In the genomic region with DNA sequence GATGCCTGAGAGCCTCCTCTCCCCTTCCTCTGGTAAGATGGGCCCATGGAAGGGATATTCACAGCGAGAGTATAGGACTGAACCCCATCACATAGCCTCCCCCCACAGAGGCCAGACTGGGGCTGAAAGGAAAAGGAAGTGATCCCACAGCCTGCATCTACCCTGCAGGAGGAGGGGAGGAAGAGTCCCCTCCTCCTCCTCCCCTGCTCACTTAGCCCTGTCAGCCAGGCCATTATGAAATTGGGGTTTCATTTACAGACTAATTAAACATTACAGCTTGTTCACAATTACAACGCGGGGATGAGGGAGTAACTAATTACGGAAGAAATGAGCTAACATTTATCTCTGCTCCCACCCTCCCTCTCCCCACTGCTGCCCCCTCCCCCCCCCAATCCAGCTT, we compare ENCODE assay signal across 1 cellular context.
A peak's percentile ranks its signal among the peaks of the same experiment; 100 is the strongest.
TF ChIP-seq lines count a peak whose summit lies in the region.

No MANE protein-coding gene starts in this region.

TF ChIP-seq in HEK293, 187 proteins besides CTCF, POLR2A, EP300 and RAD21 (continued from another document):
- TF ChIP-seq, protein P1, sequence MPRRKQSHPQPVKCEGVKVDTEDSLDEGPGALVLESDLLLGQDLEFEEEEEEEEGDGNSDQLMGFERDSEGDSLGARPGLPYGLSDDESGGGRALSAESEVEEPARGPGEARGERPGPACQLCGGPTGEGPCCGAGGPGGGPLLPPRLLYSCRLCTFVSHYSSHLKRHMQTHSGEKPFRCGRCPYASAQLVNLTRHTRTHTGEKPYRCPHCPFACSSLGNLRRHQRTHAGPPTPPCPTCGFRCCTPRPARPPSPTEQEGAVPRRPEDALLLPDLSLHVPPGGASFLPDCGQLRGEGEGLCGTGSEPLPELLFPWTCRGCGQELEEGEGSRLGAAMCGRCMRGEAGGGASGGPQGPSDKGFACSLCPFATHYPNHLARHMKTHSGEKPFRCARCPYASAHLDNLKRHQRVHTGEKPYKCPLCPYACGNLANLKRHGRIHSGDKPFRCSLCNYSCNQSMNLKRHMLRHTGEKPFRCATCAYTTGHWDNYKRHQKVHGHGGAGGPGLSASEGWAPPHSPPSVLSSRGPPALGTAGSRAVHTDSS (tag by site-specific recombination; IDR thresholded peaks at IDR 0.05), result peak; percentile 83
- no peak for TF ChIP-seq ZNF747 (tag by site-specific recombination; IDR thresholded peaks at IDR 0.05)
- TF ChIP-seq MEIS1 (CRISPR knock-in tag; IDR thresholded peaks at IDR 0.05; ENCODE audit: borderline replicate concordance), result no peak
- TF ChIP-seq, protein P2, sequence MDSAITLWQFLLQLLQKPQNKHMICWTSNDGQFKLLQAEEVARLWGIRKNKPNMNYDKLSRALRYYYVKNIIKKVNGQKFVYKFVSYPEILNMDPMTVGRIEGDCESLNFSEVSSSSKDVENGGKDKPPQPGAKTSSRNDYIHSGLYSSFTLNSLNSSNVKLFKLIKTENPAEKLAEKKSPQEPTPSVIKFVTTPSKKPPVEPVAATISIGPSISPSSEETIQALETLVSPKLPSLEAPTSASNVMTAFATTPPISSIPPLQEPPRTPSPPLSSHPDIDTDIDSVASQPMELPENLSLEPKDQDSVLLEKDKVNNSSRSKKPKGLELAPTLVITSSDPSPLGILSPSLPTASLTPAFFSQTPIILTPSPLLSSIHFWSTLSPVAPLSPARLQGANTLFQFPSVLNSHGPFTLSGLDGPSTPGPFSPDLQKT (IDR thresholded peaks at IDR 0.05; ENCODE audit: borderline replicate concordance, low read depth, low read length), result no peak
- TF ChIP-seq WT1 (tag by site-specific recombination; IDR thresholded peaks at IDR 0.05), result peak; percentile 78
- TF ChIP-seq, protein P3, sequence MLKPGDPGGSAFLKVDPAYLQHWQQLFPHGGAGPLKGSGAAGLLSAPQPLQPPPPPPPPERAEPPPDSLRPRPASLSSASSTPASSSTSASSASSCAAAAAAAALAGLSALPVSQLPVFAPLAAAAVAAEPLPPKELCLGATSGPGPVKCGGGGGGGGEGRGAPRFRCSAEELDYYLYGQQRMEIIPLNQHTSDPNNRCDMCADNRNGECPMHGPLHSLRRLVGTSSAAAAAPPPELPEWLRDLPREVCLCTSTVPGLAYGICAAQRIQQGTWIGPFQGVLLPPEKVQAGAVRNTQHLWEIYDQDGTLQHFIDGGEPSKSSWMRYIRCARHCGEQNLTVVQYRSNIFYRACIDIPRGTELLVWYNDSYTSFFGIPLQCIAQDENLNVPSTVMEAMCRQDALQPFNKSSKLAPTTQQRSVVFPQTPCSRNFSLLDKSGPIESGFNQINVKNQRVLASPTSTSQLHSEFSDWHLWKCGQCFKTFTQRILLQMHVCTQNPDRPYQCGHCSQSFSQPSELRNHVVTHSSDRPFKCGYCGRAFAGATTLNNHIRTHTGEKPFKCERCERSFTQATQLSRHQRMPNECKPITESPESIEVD (tag by site-specific recombination; IDR thresholded peaks at IDR 0.05), result no peak
- TF ChIP-seq, protein P4, sequence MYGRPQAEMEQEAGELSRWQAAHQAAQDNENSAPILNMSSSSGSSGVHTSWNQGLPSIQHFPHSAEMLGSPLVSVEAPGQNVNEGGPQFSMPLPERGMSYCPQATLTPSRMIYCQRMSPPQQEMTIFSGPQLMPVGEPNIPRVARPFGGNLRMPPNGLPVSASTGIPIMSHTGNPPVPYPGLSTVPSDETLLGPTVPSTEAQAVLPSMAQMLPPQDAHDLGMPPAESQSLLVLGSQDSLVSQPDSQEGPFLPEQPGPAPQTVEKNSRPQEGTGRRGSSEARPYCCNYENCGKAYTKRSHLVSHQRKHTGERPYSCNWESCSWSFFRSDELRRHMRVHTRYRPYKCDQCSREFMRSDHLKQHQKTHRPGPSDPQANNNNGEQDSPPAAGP (tag by site-specific recombination; IDR thresholded peaks at IDR 0.05), result no peak
- no peak for TF ChIP-seq ZIC2 (tag by site-specific recombination; IDR thresholded peaks at IDR 0.05)
- no peak for TF ChIP-seq MZF1 (tag by site-specific recombination; IDR thresholded peaks at IDR 0.05; ENCODE audit: borderline replicate concordance)
